In genomic region chr1:212862111-212862690, GRCh38 we compare ENCODE assay signal across 28 cellular contexts. TPM values are rescaled to one million over a fixed set of nuclear protein-coding genes. Genes with fewer than 3 reads are reported as not detected.
DNase-seq lines count a peak whose midpoint lies in the region; ATAC-seq, FAIRE-seq and TF ChIP-seq lines count a peak whose summit lies in the region.
"Had no signal": no experiment of that assay in that cellular context is flagged by ENCODE, and none has a peak within 500 bp of the region (broad histone marks: within the 10 kb centered on the region; RNA-seq: fewer than 3 reads in every experiment).

No MANE protein-coding gene starts in this region.

- H3K27me3 ChIP-seq in A673 (replicated peaks; ENCODE audit: insufficient read depth, low read depth, low read length, poor library complexity) (no peaks in the 10 kb centered on the region), GM12878 (replicated peaks in 1 of 2; ENCODE audit: control insufficient read depth in 2 of 2, insufficient read depth in 2 of 2, low read length in 1 of 2) (no peaks in the 10 kb centered on the region)
- H3K27me3 ChIP-seq: body of pancreas, esophagus squamous epithelium, left lung, sigmoid colon, testis had no signal

- H3K9me3 ChIP-seq in A673 (ENCODE audit: low read depth, low read length, poor library complexity, severe bottlenecking) (no peaks in the 10 kb centered on the region), HEK293 (ENCODE audit: control insufficient read depth, insufficient read depth, low read depth, low read length) (no peaks in the 10 kb centered on the region), GM12878 (replicated peaks; ENCODE audit: control insufficient read depth, insufficient read depth, low read length) (no peaks in the 10 kb centered on the region; the same call in 2 of the 3 replicates)
- H3K9me3 ChIP-seq: body of pancreas, esophagus squamous epithelium, left lung, sigmoid colon, testis had no signal

- H3K79me2 ChIP-seq in GM12878 (ENCODE audit: control insufficient read depth, insufficient read depth, low read length) = peaks cover 65% of the 10 kb centered on the region
- H3K79me2 ChIP-seq: parathyroid adenoma had no signal

- CTCF ChIA-PET in A673 (lab: Charles Lee) (no interaction called here), HEK293 (lab: Yijun Ruan, JAX) (interaction anchor here (1.1 to 1.9 kb wide), 2 partner anchors 47 to 112 kb away, joined by 4 to 6 read pairs; no protein-coding TSS in a partner anchor), GM12878 (lab: Yijun Ruan, JAX) (interaction anchor here (0.6 to 2.2 kb wide), 6 partner anchors 14 to 133 kb away, joined by 3 to 6 read pairs (median 4); no protein-coding TSS in a partner anchor)

- RAD21 ChIA-PET in GM12878 (lab: Charles Lee; ENCODE audit: unreplicated experiment) = interaction anchor here (0.8 to 2.5 kb wide), 3 partner anchors 10 to 47 kb away, joined by 3 to 9 read pairs (median 6); no protein-coding TSS in a partner anchor

- DNase-seq in A673 (ENCODE audit: low spot score) (no peak), NOMO-1 treated with DMSO at 0.1 percent for 48 hours (lab: John Stamatoyannopoulos, UW; ENCODE audit: unreplicated experiment) (peak; percentile 66), GM12878 (ENCODE audit: low read depth, low spot score) (no peak), ureter (ENCODE audit: low spot score) (no peak), sciatic nerve (ENCODE audit: low spot score) (no peak), NCI-H226 (no peak)
- DNase-seq: ACHN; activated CD4-positive, alpha-beta T cell treated with anti-CD3 and anti-CD28 coated beads for 48 hours; activated CD8-positive, alpha-beta memory T cell treated with anti-CD3 and anti-CD28 coated beads, Interleukin-2, amount 10 ng/mL, durations not matched to agents 7 days and 5 days; activated naive CD8-positive, alpha-beta T cell treated with anti-CD3 and anti-CD28 coated beads, Interleukin-2, amount 10 ng/mL, durations not matched to agents 7 days and 5 days; body of pancreas; effector memory CD4-positive, alpha-beta T cell; esophagus squamous epithelium; HCEC 1CT; left lung; natural killer cell; NCI-H146; NCI-H69; sigmoid colon; stimulated activated naive B cell treated with anti-CD40 and anti-IgM and Interleukin-4, amounts not matched to agents 10 μg/mL and 1 μg/mL and 100 μg/mL, for 72 hours; T-cell; testis had no signal

- H3K27ac ChIP-seq in A673 (ENCODE audit: low read depth, low read length, poor library complexity, severe bottlenecking) (no peak overlapping the region), HEK293 (ENCODE audit: extremely low read depth, low read depth, low read length) (no peak overlapping the region), GM12878 (ENCODE audit: control insufficient read depth, insufficient read depth) (no peak overlapping the region)
- H3K27ac ChIP-seq: body of pancreas, esophagus squamous epithelium, parathyroid adenoma, sigmoid colon, testis had no signal

- no peak for FAIRE-seq in GM12878 (lab: Jason Lieb, UNC)
- FAIRE-seq: GM12892 had no signal

- no peak overlapping the region for H3K4me3 ChIP-seq in A673 (ENCODE audit: low read depth, low read length, poor library complexity, severe bottlenecking)
- H3K4me3 ChIP-seq in HEK293 (ENCODE audit: low read depth, low read length) = no peak overlapping the region
- H3K4me3 ChIP-seq in GM12878 = peak overlapping the region; percentile 63
- H3K4me3 ChIP-seq: body of pancreas, esophagus squamous epithelium, left lung, sigmoid colon, testis had no signal

- peaks cover 25% of the 10 kb centered on the region for H3K36me3 ChIP-seq in A673 (ENCODE audit: insufficient read depth, low read length, poor library complexity, severe bottlenecking)
- peaks cover 31 to 47% of the 10 kb centered on the region in 2 experiments for H3K36me3 ChIP-seq in HEK293 (ENCODE audit: control insufficient read depth in 2 of 2, insufficient read depth in 1 of 2, low read length in 2 of 2)
- no peaks in the 10 kb centered on the region for H3K36me3 ChIP-seq in GM12878 (ENCODE audit: control insufficient read depth in 2 of 2, insufficient read depth in 2 of 2, low read length in 1 of 2)

- TF ChIP-seq POLR2A in GM12878 (IDR thresholded peaks at IDR 0.05; ENCODE audit: low read depth, low read length) = no peak

- no peak for TF ChIP-seq RAD21 in GM12878 (IDR thresholded peaks at IDR 0.05; ENCODE audit: insufficient read depth, low read depth, low read length)

- no peak for ATAC-seq in GM12878
- ATAC-seq in GM18873 (IDR thresholded peaks at IDR 0.05; ENCODE audit: low FRiP score, unreplicated experiment) = no peak
- ATAC-seq in sciatic nerve = no peak
- ATAC-seq: activated CD8-positive, alpha-beta memory T cell treated with anti-CD3 and anti-CD28 coated beads, Interleukin-2, amount 10 ng/mL, durations not matched to agents 7 days and 5 days; body of pancreas; left lung; natural killer cell; stimulated activated naive B cell treated with anti-CD40 and anti-IgM and Interleukin-4, amounts not matched to agents 10 μg/mL and 1 μg/mL and 100 μg/mL, for 72 hours; T-cell had no signal

- intact Hi-C loops in A673 (cut with micrococcal nuclease; ENCODE audit: unreplicated experiment) (no loop called here), GM12878 (cut with micrococcal nuclease; ENCODE audit: unreplicated experiment) (loop anchor here (5.0 to 10.0 kb wide), 2 partner anchors 95 to 257 kb away; partner anchors contain the start of gene ATF3), sciatic nerve (cut with DNase I) (no loop called here)

- no peak for TF ChIP-seq EP300 in GM12878 (IDR thresholded peaks at IDR 0.05; ENCODE audit: borderline replicate concordance in 1 of 2, control insufficient read depth in 1 of 2, low read depth in 2 of 2, low read length in 2 of 2)

- SMC1A ChIA-PET in GM12878 (lab: Charles Lee; ENCODE audit: uncharacterized antibody, unreplicated experiment) = interaction anchor here (0.7 to 6.0 kb wide), 12 partner anchors 10 to 133 kb away, joined by 3 to 35 read pairs (median 4); no protein-coding TSS in a partner anchor

- POLR2A ChIA-PET in A673 (lab: Charles Lee; ENCODE audit: low non-redundant PET) (no interaction called here), HEK293 (lab: Yijun Ruan, JAX) (no interaction called here), GM12878 (lab: Charles Lee) (interaction anchor here (0.6 to 1.5 kb wide), 6 partner anchors 11 to 133 kb away, joined by 3 to 5 read pairs (median 4); no protein-coding TSS in a partner anchor)

- 100% methylated on average over 2 of the region's 2 CpGs for WGBS in GM12878 (ENCODE audit: insufficient coverage, insufficient replicate concordance, low lambda C conversion rate, missing lambda C conversion rate)

- BruUV-seq in A673 (replicated peaks; lab: Mats Ljungman, UMichigan) (TSS peak; percentile 0), GM12878 (replicated peaks; lab: Mats Ljungman, UMichigan) (no TSS peak)

- no peaks in the 10 kb centered on the region for H4K20me1 ChIP-seq in GM12878 (ENCODE audit: control insufficient read depth, insufficient read depth)

- H3K4me2 ChIP-seq in GM12878 (ENCODE audit: control insufficient read depth, insufficient read depth) = peak overlapping the region; percentile 45

- H3K9ac ChIP-seq in GM12878 (ENCODE audit: control insufficient read depth, insufficient read depth, low read length) = no peak overlapping the region
- H3K9ac ChIP-seq: parathyroid adenoma had no signal

- TF ChIP-seq CTCF in A673 (conservative IDR thresholded peaks at IDR 0.05; ENCODE audit: low read depth, low read length) = no peak
- TF ChIP-seq CTCF in HEK293 (tag by site-specific recombination; IDR thresholded peaks at IDR 0.05) = no peak
- no peak for TF ChIP-seq CTCF in GM12878 (IDR thresholded peaks at IDR 0.05 in 2 of 3, conservative IDR thresholded peaks at IDR 0.05 in 1 of 3; ENCODE audit: control insufficient read depth in 2 of 3, extremely low read depth in 1 of 3, insufficient read depth in 1 of 3, low read depth in 3 of 3, low read length in 3 of 3)

- no peak overlapping the region for H2AFZ ChIP-seq in GM12878 (ENCODE audit: control insufficient read depth, low read depth, low read length)
- H2AFZ ChIP-seq: parathyroid adenoma had no signal

- in situ Hi-C loops in GM12878 (cut with MboI) = no loop called here

- H3K4me1 ChIP-seq in A673 (ENCODE audit: insufficient read depth, low read length, poor library complexity, severe bottlenecking) = peaks cover 8% of the 10 kb centered on the region
- peaks cover 4% of the 10 kb centered on the region; the same call in 1 of the 2 replicates for H3K4me1 ChIP-seq in HEK293 (ENCODE audit: control insufficient read depth, insufficient read depth, low read length)
- H3K4me1 ChIP-seq in GM12878 (ENCODE audit: control insufficient read depth, insufficient read depth, low read length) = no peaks in the 10 kb centered on the region
- H3K4me1 ChIP-seq: parathyroid adenoma, testis had no signal

RNA-seq across cellular contexts. Expression of gene FLVCR1, which starts 4.1 kb away (rescaled TPM):
- 20.7 and 26.4 TPM in 2 replicates for total RNA-seq in A673 (2021)
- 107 and 114 TPM in 2 replicates for total RNA-seq in GM12878 (2013; cell fraction: nucleolus; rRNA removed)
- total RNA-seq in GM12878 (2014; rRNA removed) = 17.8 and 20.2 TPM in 2 replicates
- 21.7 and 21.9 TPM in 2 replicates for total RNA-seq in GM12878 (2014; rRNA removed; fragmentation: Illumina TruSeq; extraction: Trizol)
- 13.4 and 17.3 TPM in 2 replicates for total RNA-seq in GM12878 (2021)
- polyA plus RNA-seq in GM12878 (2011; ENCODE audit: low read depth) = 12.8 TPM
- 25.2 and 37.2 TPM in 2 replicates for polyA plus RNA-seq in GM12878 (2011; rRNA removed)
- polyA plus RNA-seq in GM12878 (2011; cell fraction: cytosol; rRNA removed) = 11.8 and 12.8 TPM in 2 replicates
- 19.5 and 23.1 TPM in 2 replicates for polyA plus RNA-seq in GM12878 (2011; cell fraction: nucleus; rRNA removed)
- 13.8 and 14.1 TPM in 2 replicates for polyA plus RNA-seq in GM12878 (2012)
- polyA plus RNA-seq in GM12878 (2014; fragmentation: Illumina TruSeq; extraction: Trizol) = 18.1 and 20.0 TPM in 2 replicates
- 1 to 10 TPM; 7.1 to 8.6 TPM for polyA plus RNA-seq in GM12878 (2014; fragmentation: Nextera tagmentation; extraction: Ambion mirVana)
- polyA plus RNA-seq in GM12878 (2014; rRNA removed) = 15.7 and 22.1 TPM in 2 replicates
- polyA plus RNA-seq in GM12878 (2016; fragmentation: Nextera tagmentation; extraction: Ambion mirVana) = 10 to 100 TPM in 1 of 2 experiments, 1 to 10 TPM in 1; 9.0 to 10.9 TPM
- 33.4 and 35.4 TPM in 2 replicates for polyA minus RNA-seq in GM12878 (2011; rRNA and poly(A)+ RNA removed)
- 18.3 and 19.8 TPM in 2 replicates for polyA minus RNA-seq in GM12878 (2011; cell fraction: cytosol; rRNA and poly(A)+ RNA removed)
- 16.2 and 25.4 TPM in 2 replicates for polyA minus RNA-seq in GM12878 (2011; cell fraction: nucleus; rRNA and poly(A)+ RNA removed)
- total RNA-seq in ureter = 11.1 TPM
- total RNA-seq in sciatic nerve = 9.2 TPM

RNA-seq across cellular contexts. Expression of gene SPATA45, which starts 14.8 kb away (rescaled TPM):
- total RNA-seq in A673 (2021) (1.1 TPM in 1 of 2 replicates, not detected in the other), GM12878 (2014; rRNA removed) (not detected in 2 replicates), GM12878 (2014; rRNA removed; fragmentation: Illumina TruSeq; extraction: Trizol) (not detected in 2 replicates), GM12878 (2021) (0.58 TPM in 1 of 2 replicates, not detected in the other), ureter (not detected), sciatic nerve (0.80 TPM)
- not detected in 2 replicates for total RNA-seq in GM12878 (2013; cell fraction: nucleolus; rRNA removed)
- not detected for polyA plus RNA-seq in GM12878 (2011; ENCODE audit: low read depth)
- polyA plus RNA-seq in GM12878 (2011; rRNA removed) (0.22 and 0.49 TPM in 2 replicates), GM12878 (2014; fragmentation: Illumina TruSeq; extraction: Trizol) (not detected in 2 replicates), GM12878 (2014; fragmentation: Nextera tagmentation; extraction: Ambion mirVana) (under 1 TPM in 1 of 2 experiments, not detected in 1; 0.31 TPM), GM12878 (2014; rRNA removed) (not detected in 2 replicates), GM12878 (2016; fragmentation: Nextera tagmentation; extraction: Ambion mirVana) (under 1 TPM in 1 of 2 experiments, not detected in 1; 0.37 TPM)
- polyA plus RNA-seq in GM12878 (2011; cell fraction: cytosol; rRNA removed) = not detected in 2 replicates
- not detected in 2 replicates for polyA plus RNA-seq in GM12878 (2011; cell fraction: nucleus; rRNA removed)
- not detected in 2 replicates for polyA plus RNA-seq in GM12878 (2012)
- polyA minus RNA-seq in GM12878 (2011; rRNA and poly(A)+ RNA removed) = not detected in 2 replicates
- not detected in 2 replicates for polyA minus RNA-seq in GM12878 (2011; cell fraction: cytosol; rRNA and poly(A)+ RNA removed)
- polyA minus RNA-seq in GM12878 (2011; cell fraction: nucleus; rRNA and poly(A)+ RNA removed) = not detected in 2 replicates
- total RNA-seq: activated CD8-positive, alpha-beta memory T cell treated with anti-CD3 and anti-CD28 coated beads, Interleukin-2, amount 10 ng/mL, durations not matched to agents 7 days and 5 days; activated naive CD8-positive, alpha-beta T cell treated with anti-CD3 and anti-CD28 coated beads, Interleukin-2, amount 10 ng/mL, durations not matched to agents 7 days and 5 days; activated T-helper 1 cell treated with anti-CD3 and anti-CD28 coated beads, Interleukin-12 subunit alpha, Interleukin-12 subunit beta, Interleukin-2, Interleukin-4 antibody, amounts not matched to agents 30 ng/mL and 10 ng/mL and 1 ng/mL, durations not matched to agents 14 hours and 24 hours and 36 hours; body of pancreas; esophagus squamous epithelium; left lung; sigmoid colon had no signal
- polyA plus RNA-seq: CD14-positive monocyte, sigmoid colon had no signal
